ENCODE assay signal across 29 cellular contexts in genomic region chr16:56961386-56961785, GRCh38. TPM values are rescaled to one million over a fixed set of nuclear protein-coding genes. Genes with fewer than 3 reads are reported as not detected.
DNase-seq lines count a peak whose midpoint lies in the region; ATAC-seq, FAIRE-seq and TF ChIP-seq lines count a peak whose summit lies in the region.
"Had no signal": no experiment of that assay in that cellular context is flagged by ENCODE, and none has a peak within 500 bp of the region (broad histone marks: within the 10 kb centered on the region; RNA-seq: fewer than 3 reads in every experiment).

No MANE protein-coding gene starts in this region.

- CTCF ChIA-PET in endothelial cell of umbilical vein (lab: Charles Lee): interaction anchor here (1.0 to 9.3 kb wide), 3 partner anchors 10 to 85 kb away, joined by 3 to 140 read pairs (median 4); no protein-coding TSS in a partner anchor

- BruUV-seq in endothelial cell of umbilical vein (replicated peaks; lab: Mats Ljungman, UMichigan): no TSS peak

- WGBS in right cardiac atrium: 48% methylated on average over 3 of the region's 3 CpGs
- 14 to 17% methylated on average over 3 of the region's 3 CpGs for WGBS in aorta, 2 donors

- H3K9me1 ChIP-seq in endothelial cell of umbilical vein (replicated peaks; ENCODE audit: control insufficient read depth, extremely low read depth, insufficient read depth, low read length): no peaks in the 10 kb centered on the region

- H3K27me3 ChIP-seq in right cardiac atrium (ENCODE audit: control insufficient read depth, insufficient read depth): no peaks in the 10 kb centered on the region
- H3K27me3 ChIP-seq in endothelial cell of umbilical vein (ENCODE audit: control insufficient read depth in 2 of 2, insufficient read depth in 2 of 2, low read length in 2 of 2): no peaks in the 10 kb centered on the region
- H3K27me3 ChIP-seq in aorta (ENCODE audit: control insufficient read depth in 1 of 2, insufficient read depth in 2 of 2, low read length in 1 of 2): no peaks in the 10 kb centered on the region
- H3K27me3 ChIP-seq: BE2C, ovary, stomach, thyroid gland had no signal

- intact Hi-C loops in right cardiac atrium (cut with DNase I): loop anchor here in 1 of 4 donors (10.0 kb wide), 1 partner anchor 83 kb away; no protein-coding TSS in a partner anchor
- intact Hi-C loops in left ventricle myocardium superior (cut with micrococcal nuclease): loop anchor here (10.0 kb wide), 1 partner anchor 83 kb away; no protein-coding TSS in a partner anchor
- intact Hi-C loops in endothelial cell of umbilical vein (cut with micrococcal nuclease): no loop called here
- intact Hi-C loops in aorta (cut with DNase I): loop anchor here (10.0 kb wide), 1 partner anchor 83 kb away; no protein-coding TSS in a partner anchor

- no peak for FAIRE-seq in endothelial cell of umbilical vein (lab: Jason Lieb, UNC)
- FAIRE-seq: keratinocyte had no signal

- no peaks in the 10 kb centered on the region for H3K79me2 ChIP-seq in endothelial cell of umbilical vein (ENCODE audit: control insufficient read depth, insufficient read depth, low read length)

- no peak for TF ChIP-seq POLR2A in endothelial cell of umbilical vein (IDR thresholded peaks at IDR 0.05; ENCODE audit: low read depth, low read length)

- H3K36me3 ChIP-seq in endothelial cell of umbilical vein (ENCODE audit: control insufficient read depth in 2 of 2, extremely low read depth in 1 of 2, insufficient read depth in 2 of 2, low read length in 2 of 2) (no peaks in the 10 kb centered on the region), aorta (ENCODE audit: control insufficient read depth in 1 of 2, insufficient read depth in 2 of 2, low read length in 1 of 2) (no peaks in the 10 kb centered on the region)
- H3K36me3 ChIP-seq: BE2C, ovary, stomach, thyroid gland had no signal

- peak overlapping the region; percentile 35 for H3K27ac ChIP-seq in right cardiac atrium (ENCODE audit: low read length)
- H3K27ac ChIP-seq in endothelial cell of umbilical vein (ENCODE audit: insufficient read depth, low read depth, low read length): no peak overlapping the region
- H3K27ac ChIP-seq in aorta (ENCODE audit: low read depth in 1 of 2, low read length in 2 of 2): no peak overlapping the region
- H3K27ac ChIP-seq: stomach had no signal

- H3K9me3 ChIP-seq in right cardiac atrium (ENCODE audit: control insufficient read depth, low read length): no peaks in the 10 kb centered on the region
- no peaks in the 10 kb centered on the region for H3K9me3 ChIP-seq in endothelial cell of umbilical vein (replicated peaks; ENCODE audit: control insufficient read depth, insufficient read depth, low read length)
- no peaks in the 10 kb centered on the region for H3K9me3 ChIP-seq in aorta (ENCODE audit: control insufficient read depth, low read length)
- H3K9me3 ChIP-seq: BE2C, ovary, stomach, thyroid gland had no signal

- TF ChIP-seq CTCF in endothelial cell of umbilical vein (IDR thresholded peaks at IDR 0.05; ENCODE audit: extremely low read depth in 1 of 2, insufficient read depth in 1 of 2, low read depth in 1 of 2, low read length in 2 of 2): no peak

- no peak overlapping the region for H3K4me2 ChIP-seq in endothelial cell of umbilical vein (ENCODE audit: insufficient read depth, low read length)

- H2AFZ ChIP-seq in endothelial cell of umbilical vein (ENCODE audit: low read depth, low read length): peak overlapping the region; percentile 49

- peaks cover 7% of the 10 kb centered on the region for H3K4me1 ChIP-seq in right cardiac atrium (ENCODE audit: control insufficient read depth, insufficient read depth, low read length)
- H3K4me1 ChIP-seq in endothelial cell of umbilical vein (ENCODE audit: control insufficient read depth, extremely low read depth, insufficient read depth, low read length): peaks cover 18% of the 10 kb centered on the region
- H3K4me1 ChIP-seq in aorta (ENCODE audit: control insufficient read depth in 1 of 2, insufficient read depth in 2 of 2, low read length in 2 of 2): no peaks in the 10 kb centered on the region
- H3K4me1 ChIP-seq: BE2C had no signal

- H3K4me3 ChIP-seq in right cardiac atrium (ENCODE audit: low read length) (no peak overlapping the region), endothelial cell of umbilical vein (replicated peaks in 1 of 3; ENCODE audit: insufficient read depth in 1 of 3, low read depth in 1 of 3, low read length in 3 of 3) (no peak overlapping the region), aorta (ENCODE audit: low read length in 2 of 2) (no peak overlapping the region)
- H3K4me3 ChIP-seq: ovary, stomach, thyroid gland had no signal

- dilution Hi-C loops in endothelial cell of umbilical vein (cut with MboI; ENCODE audit: extremely low pct_ligation_motif_present, low sequenced_read_pairs): no loop called here

- ATAC-seq in right cardiac atrium: no peak
- no peak for ATAC-seq in left ventricle myocardium superior
- no peak for ATAC-seq in HG03097 (IDR thresholded peaks at IDR 0.05; ENCODE audit: low FRiP score, unreplicated experiment)
- ATAC-seq in aorta (ENCODE audit: low FRiP score): no peak
- ATAC-seq in GM19397 (IDR thresholded peaks at IDR 0.05; ENCODE audit: unreplicated experiment): no peak
- ATAC-seq in HG03565 (IDR thresholded peaks at IDR 0.05; ENCODE audit: unreplicated experiment): no peak
- ATAC-seq: HCT116, SK-N-SH treated with all-trans-retinoic acid at 6 μM for 48 hours had no signal

- H4K20me1 ChIP-seq in endothelial cell of umbilical vein (replicated peaks; ENCODE audit: control insufficient read depth, extremely low read depth, insufficient read depth, low read length): no peaks in the 10 kb centered on the region

- no peak overlapping the region for H3K9ac ChIP-seq in endothelial cell of umbilical vein (replicated peaks; ENCODE audit: extremely low read depth, insufficient read depth, low read length)

- POLR2A ChIA-PET in endothelial cell of umbilical vein (lab: Charles Lee): no interaction called here

- no peak for DNase-seq in right cardiac atrium
- no peak for DNase-seq in left ventricle myocardium superior
- DNase-seq in endothelial cell of umbilical vein (ENCODE audit: low read depth, low spot score): peak; percentile 73
- peak; percentile 51 to 59 for DNase-seq in lung microvascular endothelial cell (ENCODE audit: low read depth in 2 of 2)
- DNase-seq in aorta: no peak
- DNase-seq: activated B cell treated with CpG ODN at 0.5 μM for 24 hours; activated naive CD4-positive, alpha-beta T cell; effector CD4-positive, alpha-beta T cell; MV-4-11; NCI-H1436; NCI-H2081; NCI-H2227 treated with DMSO at 0.1 percent for 48 hours; NCI-H526; nephron progenitor cell; NK-92 treated with Interleukin-12 subunit alpha and Interleukin-12 subunit beta, amount 100 ng/mL, for 24 hours; stimulated activated CD4-positive, alpha-beta T cell treated with anti-CD3 and anti-CD28 coated beads, Interleukin-2, amount 100 ng/mL, for 24 hours; stimulated activated CD8-positive, alpha-beta memory T cell treated with anti-CD3 and anti-CD28 coated beads, Interleukin-4, amount 100 ng/mL, for 48 hours; stomach; thyroid gland had no signal

TF ChIP-seq in endothelial cell of umbilical vein, 7 proteins besides CTCF, POLR2A, EP300 and RAD21 (continues in another document):
- TF ChIP-seq POLR2AphosphoS5 (IDR thresholded peaks at IDR 0.05; ENCODE audit: insufficient read depth, low read depth, low read length): no peak
- no peak for TF ChIP-seq FOS (IDR thresholded peaks at IDR 0.05; ENCODE audit: borderline replicate concordance, insufficient read depth, low read length)

RNA-seq across cellular contexts. Expression of gene CETP, which starts 0.4 kb away (rescaled TPM):
- under 1 TPM in 2 of 4 donors, not detected in 2; 0.46 to 0.59 TPM for total RNA-seq in right cardiac atrium
- polyA plus RNA-seq in right cardiac atrium: 0.34 TPM
- total RNA-seq in left ventricle myocardium superior: 0.37 TPM
- total RNA-seq in endothelial cell of umbilical vein: 2.8 and 3.3 TPM in 2 replicates
- polyA plus RNA-seq in endothelial cell of umbilical vein: 1.9 and 2.2 TPM in 2 replicates
- polyA plus RNA-seq in endothelial cell of umbilical vein (2011; cell fraction: cytosol; rRNA removed): 1.8 and 2.2 TPM in 2 replicates
- polyA plus RNA-seq in endothelial cell of umbilical vein (2011; cell fraction: nucleus; rRNA removed): 1.6 and 1.9 TPM in 2 replicates
- polyA plus RNA-seq in endothelial cell of umbilical vein (2012): 0.30 and 0.75 TPM in 2 replicates
- 1.1 and 2.3 TPM in 2 replicates for polyA minus RNA-seq in endothelial cell of umbilical vein
- polyA minus RNA-seq in endothelial cell of umbilical vein (2011; cell fraction: cytosol; rRNA and poly(A)+ RNA removed): not detected
- 0.24 and 0.38 TPM in 2 replicates for polyA minus RNA-seq in endothelial cell of umbilical vein (2011; cell fraction: nucleus; rRNA and poly(A)+ RNA removed)
- total RNA-seq in lung microvascular endothelial cell: 3.0 and 10.5 TPM in 2 replicates
- total RNA-seq in aorta: 1 to 10 TPM in 1 of 2 donors, under 1 TPM in 1; 0.49 to 1.3 TPM
- polyA plus RNA-seq in aorta: not detected
- total RNA-seq: A673, renal cortical epithelial cell had no signal
- polyA plus RNA-seq: keratinocyte had no signal

RNA-seq across cellular contexts. Expression of gene NLRC5, which starts 28.0 kb away (rescaled TPM):
- total RNA-seq in right cardiac atrium (10 to 100 TPM in 2 of 4 donors, 1 to 10 TPM in 2; 7.9 to 25.0 (median 13.1) TPM), left ventricle myocardium superior (9.8 TPM), endothelial cell of umbilical vein (20.1 and 26.3 TPM in 2 replicates), lung microvascular endothelial cell (7.3 and 14.2 TPM in 2 replicates), aorta (10 to 100 TPM; 49.3 to 82.9 TPM)
- polyA plus RNA-seq in right cardiac atrium (8.2 TPM), endothelial cell of umbilical vein (7.4 and 8.0 TPM in 2 replicates), aorta (10 to 100 TPM in 1 of 2 donors, 1 to 10 TPM in 1; 4.9 to 22.6 TPM)
- polyA plus RNA-seq in endothelial cell of umbilical vein (2011; cell fraction: cytosol; rRNA removed): 5.1 and 5.7 TPM in 2 replicates
- polyA plus RNA-seq in endothelial cell of umbilical vein (2011; cell fraction: nucleus; rRNA removed): 33.9 and 47.2 TPM in 2 replicates
- 11.6 and 14.4 TPM in 2 replicates for polyA plus RNA-seq in endothelial cell of umbilical vein (2012)
- polyA minus RNA-seq in endothelial cell of umbilical vein: 14.2 and 18.8 TPM in 2 replicates
- 17.2 TPM for polyA minus RNA-seq in endothelial cell of umbilical vein (2011; cell fraction: cytosol; rRNA and poly(A)+ RNA removed)
- 33.6 and 37.9 TPM in 2 replicates for polyA minus RNA-seq in endothelial cell of umbilical vein (2011; cell fraction: nucleus; rRNA and poly(A)+ RNA removed)

RNA-seq across cellular contexts. Expression of gene HERPUD1, which starts 29.4 kb away (rescaled TPM):
- total RNA-seq in right cardiac atrium: 100 to 1,000 TPM in 3 of 4 donors, 10 to 100 TPM in 1; 98.6 to 126 (median 118) TPM
- polyA plus RNA-seq in right cardiac atrium: 94.6 TPM
- total RNA-seq in left ventricle myocardium superior: 129 TPM
- total RNA-seq in endothelial cell of umbilical vein: 101 and 109 TPM in 2 replicates
- polyA plus RNA-seq in endothelial cell of umbilical vein: 105 and 107 TPM in 2 replicates
- polyA plus RNA-seq in endothelial cell of umbilical vein (2011; cell fraction: cytosol; rRNA removed): 79.8 and 103 TPM in 2 replicates
- 233 and 249 TPM in 2 replicates for polyA plus RNA-seq in endothelial cell of umbilical vein (2011; cell fraction: nucleus; rRNA removed)
- 83.3 and 94.7 TPM in 2 replicates for polyA plus RNA-seq in endothelial cell of umbilical vein (2012)
- polyA minus RNA-seq in endothelial cell of umbilical vein: 239 and 250 TPM in 2 replicates
- polyA minus RNA-seq in endothelial cell of umbilical vein (2011; cell fraction: cytosol; rRNA and poly(A)+ RNA removed): 66.9 TPM
- 262 and 391 TPM in 2 replicates for polyA minus RNA-seq in endothelial cell of umbilical vein (2011; cell fraction: nucleus; rRNA and poly(A)+ RNA removed)
- total RNA-seq in lung microvascular endothelial cell: 64.5 and 139 TPM in 2 replicates
- 100 to 1,000 TPM; 152 to 173 TPM for total RNA-seq in aorta
- polyA plus RNA-seq in aorta: 10 to 100 TPM; 52.5 to 64.1 TPM

Comparison
In these comparisons a context has a peak if more than half of its experiments do, and no peak if none do; other contexts are left out.
1. DNase-seq: peak in endothelial cell of umbilical vein (single experiment) and lung microvascular endothelial cell (2 of 2); none in right cardiac atrium (0 of 3), left ventricle myocardium superior (single experiment) and aorta (0 of 2).